8 cellular contexts compared by ENCODE assay signal in the genomic region with DNA sequence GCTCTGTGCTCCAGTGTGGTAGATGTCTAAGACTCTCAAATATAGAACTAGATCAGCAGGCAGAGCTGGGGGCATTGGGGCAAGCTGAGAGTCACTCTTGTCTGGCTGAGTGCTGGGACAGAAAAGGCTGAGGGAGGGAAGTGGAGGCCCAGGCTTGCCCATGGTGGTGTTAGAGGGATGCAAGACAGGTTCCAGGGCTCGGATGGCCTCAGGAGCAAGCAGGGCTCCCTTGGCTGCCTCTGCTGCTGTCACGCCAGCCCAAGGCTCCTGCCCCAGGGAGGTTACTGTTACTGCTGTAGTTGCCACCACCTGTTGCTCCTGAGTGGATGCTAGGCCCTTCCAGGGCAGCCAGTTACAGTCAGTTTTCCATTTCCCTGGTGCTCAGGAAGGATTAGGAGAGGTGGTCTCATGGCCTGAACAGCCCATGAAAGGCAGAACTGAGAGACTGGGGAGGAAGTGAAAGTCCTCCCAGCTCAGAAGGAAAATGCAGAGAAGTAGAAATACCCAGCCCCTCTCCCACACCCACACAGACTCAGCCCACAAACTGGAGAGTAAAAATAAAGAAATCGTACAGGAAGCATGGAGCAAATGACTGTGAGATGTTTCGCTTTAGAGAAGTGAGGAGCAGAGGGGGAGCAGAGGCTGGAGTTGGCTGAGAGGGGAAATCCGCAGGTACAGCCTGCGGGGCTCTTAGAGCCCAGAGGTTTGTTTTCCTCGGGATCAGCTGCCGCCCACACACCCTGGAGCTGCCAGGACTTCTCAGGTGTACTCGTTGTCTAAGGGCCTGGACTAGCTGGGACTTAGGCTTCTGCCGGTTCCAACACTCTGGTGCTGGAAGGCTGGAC. TPM values are rescaled to one million over a fixed set of nuclear protein-coding genes. Genes with fewer than 3 reads are reported as not detected.
DNase-seq lines count a peak whose midpoint lies in the region; ATAC-seq and TF ChIP-seq lines count a peak whose summit lies in the region.

No MANE protein-coding gene starts in this region.

- H3F3A ChIP-seq in DOHH2 (ENCODE audit: control insufficient read depth, insufficient read depth), result peaks cover 13% of the 10 kb centered on the region

- H3K36me3 Mint-ChIP-seq in activated T-cell treated with anti-CD3 and anti-CD28 coated beads, Interleukin-2, amount 50 U/mL, for 72 hours (ENCODE audit: insufficient read depth in 2 of 2), result no peaks in the 10 kb centered on the region
- H3K36me3 Mint-ChIP-seq in stimulated activated memory B cell treated with anti-CD40 and anti-IgM and Interleukin-4, amounts not matched to agents 10 μg/mL and 1 μg/mL and 100 μg/mL, for 72 hours, result no peaks in the 10 kb centered on the region

- no peaks in the 10 kb centered on the region for H3K36me3 ChIP-seq in DOHH2 (ENCODE audit: control insufficient read depth, low read length)
- H3K36me3 ChIP-seq in left lung, result no peaks in the 10 kb centered on the region

- no peaks in the 10 kb centered on the region for H3K9me2 ChIP-seq in DOHH2 (replicated peaks; ENCODE audit: control insufficient read depth, low read length)

- peak; percentile 56 to 62 for DNase-seq in activated T-cell treated with anti-CD3 and anti-CD28 coated beads, Interleukin-2, amount 50 U/mL, for 72 hours
- DNase-seq in left lung (peak; percentile 79 to 80), Ammon's horn (ENCODE audit: low spot score) (no peak), DMS 273 treated with DMSO at 0.1 percent for 48 hours (lab: John Stamatoyannopoulos, UW) (no peak), iPS-NIHi7 (ENCODE audit: extremely low spot score) (no peak)

- peak overlapping the region; percentile 83 for H3K27ac Mint-ChIP-seq in activated T-cell treated with anti-CD3 and anti-CD28 coated beads, Interleukin-2, amount 50 U/mL, for 72 hours
- H3K27ac Mint-ChIP-seq in stimulated activated memory B cell treated with anti-CD40 and anti-IgM and Interleukin-4, amounts not matched to agents 10 μg/mL and 1 μg/mL and 100 μg/mL, for 72 hours, result peak overlapping the region; percentile 71

- H3K27me3 ChIP-seq in DOHH2 (ENCODE audit: control insufficient read depth, low read length) (peaks cover 41% of the 10 kb centered on the region), left lung (no peaks in the 10 kb centered on the region)

- H4K20me1 ChIP-seq in DOHH2 (ENCODE audit: control insufficient read depth, insufficient read depth, low read depth, low read length), result peaks cover 7% of the 10 kb centered on the region; the same call in 1 of the 2 replicates

- TF ChIP-seq CTCF in DOHH2 (IDR thresholded peaks at IDR 0.05; ENCODE audit: low read depth, low read length, poor library complexity, severe bottlenecking) (no peak), left lung (IDR thresholded peaks at IDR 0.05) (no peak)

- peaks cover 82% of the 10 kb centered on the region for H3K4me1 Mint-ChIP-seq in activated T-cell treated with anti-CD3 and anti-CD28 coated beads, Interleukin-2, amount 50 U/mL, for 72 hours (ENCODE audit: low read depth)
- peaks cover 79% of the 10 kb centered on the region for H3K4me1 Mint-ChIP-seq in stimulated activated memory B cell treated with anti-CD40 and anti-IgM and Interleukin-4, amounts not matched to agents 10 μg/mL and 1 μg/mL and 100 μg/mL, for 72 hours

- intact Hi-C loops in left lung (cut with DNase I), result no loop called here

- H3K4me1 ChIP-seq in DOHH2 (ENCODE audit: control insufficient read depth, low read length) (peaks cover 69% of the 10 kb centered on the region), left lung (peaks cover 20 to 86% of the 10 kb centered on the region in 2 donors)

- H3K27ac ChIP-seq in DOHH2 (ENCODE audit: low read depth, low read length) (peak overlapping the region; percentile 30), left lung (peak overlapping the region; percentile 90 to 99)

- H3K4me3 ChIP-seq in DOHH2 (ENCODE audit: low read length) (peak overlapping the region; percentile 48), left lung (peak overlapping the region; percentile 67 to 71)

- peak overlapping the region; percentile 88 for H3K4me2 ChIP-seq in DOHH2 (ENCODE audit: low read length)

- no peaks in the 10 kb centered on the region for H3K27me3 Mint-ChIP-seq in activated T-cell treated with anti-CD3 and anti-CD28 coated beads, Interleukin-2, amount 50 U/mL, for 72 hours (ENCODE audit: low read depth)
- H3K27me3 Mint-ChIP-seq in stimulated activated memory B cell treated with anti-CD40 and anti-IgM and Interleukin-4, amounts not matched to agents 10 μg/mL and 1 μg/mL and 100 μg/mL, for 72 hours, result no peaks in the 10 kb centered on the region

- no peaks in the 10 kb centered on the region for H3K9me3 Mint-ChIP-seq in activated T-cell treated with anti-CD3 and anti-CD28 coated beads, Interleukin-2, amount 50 U/mL, for 72 hours
- H3K9me3 Mint-ChIP-seq in stimulated activated memory B cell treated with anti-CD40 and anti-IgM and Interleukin-4, amounts not matched to agents 10 μg/mL and 1 μg/mL and 100 μg/mL, for 72 hours, result no peaks in the 10 kb centered on the region

- ATAC-seq in HG03439 (IDR thresholded peaks at IDR 0.05; ENCODE audit: unreplicated experiment) (peak; percentile 35), left lung (peak; percentile 50)
- ATAC-seq in activated T-cell treated with anti-CD3 and anti-CD28 coated beads, Interleukin-2, amount 50 U/mL, for 72 hours (replicated peaks in 1 of 2), result peak; percentile 24 to 35
- ATAC-seq in stimulated activated memory B cell treated with anti-CD40 and anti-IgM and Interleukin-4, amounts not matched to agents 10 μg/mL and 1 μg/mL and 100 μg/mL, for 72 hours, result peak; percentile 72

- H3K79me2 ChIP-seq in DOHH2 (ENCODE audit: control insufficient read depth, low read length), result no peaks in the 10 kb centered on the region

- H3K9me3 ChIP-seq in DOHH2 (ENCODE audit: control insufficient read depth, insufficient read depth, low read length) (no peaks in the 10 kb centered on the region), left lung (no peaks in the 10 kb centered on the region)

- peak overlapping the region; percentile 78 to 93 for H3K4me3 Mint-ChIP-seq in activated T-cell treated with anti-CD3 and anti-CD28 coated beads, Interleukin-2, amount 50 U/mL, for 72 hours
- peak overlapping the region; percentile 79 for H3K4me3 Mint-ChIP-seq in stimulated activated memory B cell treated with anti-CD40 and anti-IgM and Interleukin-4, amounts not matched to agents 10 μg/mL and 1 μg/mL and 100 μg/mL, for 72 hours

RNA-seq across cellular contexts. Expression of a gene that starts 2.1 kb away (rescaled TPM):
- 10 to 100 TPM in 1 of 2 donors, 1 to 10 TPM in 1; 5.7 to 12.6 TPM for total RNA-seq in activated T-cell treated with anti-CD3 and anti-CD28 coated beads, Interleukin-2, amount 50 U/mL, for 72 hours
- 10 to 100 TPM; 45.0 to 65.3 TPM for total RNA-seq in left lung

Comparison
In these comparisons a context has a peak if more than half of its experiments do, and no peak if none do; other contexts are left out.
1. DNase-seq: peak in activated T-cell treated with anti-CD3 and anti-CD28 coated beads, Interleukin-2, amount 50 U/mL, for 72 hours (2 of 2) and left lung (2 of 2); none in Ammon's horn (single experiment), DMS 273 treated with DMSO at 0.1 percent for 48 hours (single experiment) and iPS-NIHi7 (single experiment).
2. Peak in every context shown above with its lines, with median percentiles within 50 percentile points of each other: ATAC-seq.